11 cellular contexts compared by ENCODE assay signal in genomic region chr20:47347661-47348462, GRCh38. TPM values are rescaled to one million over a fixed set of nuclear protein-coding genes. Genes with fewer than 3 reads are reported as not detected.
A peak's percentile ranks its signal among the peaks of the same experiment; 100 is the strongest.
DNase-seq lines count a peak whose midpoint lies in the region; ATAC-seq, FAIRE-seq and TF ChIP-seq lines count a peak whose summit lies in the region.
"Had no signal": no experiment of that assay in that cellular context is flagged by ENCODE, and none has a peak within 500 bp of the region (broad histone marks: within the 10 kb centered on the region; RNA-seq: fewer than 3 reads in every experiment).

No MANE protein-coding gene starts in this region.

- H3K9ac ChIP-seq in HUES6 (ENCODE audit: low read length) = peak overlapping the region; percentile 46

- peaks cover 59% of the 10 kb centered on the region for H3K36me3 ChIP-seq in HUES6 (ENCODE audit: control insufficient read depth, insufficient read depth, low read length)
- peaks cover 0 to 4% of the 10 kb centered on the region in 2 donors for H3K36me3 ChIP-seq in ascending aorta

- H3K27me3 ChIP-seq in HUES6 (ENCODE audit: control insufficient read depth, insufficient read depth, low read length) (no peaks in the 10 kb centered on the region), ascending aorta (no peaks in the 10 kb centered on the region), layer of hippocampus (ENCODE audit: control insufficient read depth, insufficient read depth, low read length) (no peaks in the 10 kb centered on the region)

- peak overlapping the region; percentile 19; the same call in 1 of the 2 replicates for H3K4me3 ChIP-seq in HUES6 (ENCODE audit: low read depth, low read length)
- H3K4me3 ChIP-seq in ascending aorta = peak overlapping the region in 1 of 2 donors; percentile 1
- no peak overlapping the region for H3K4me3 ChIP-seq in skin epidermis

- peak overlapping the region; percentile 95 for H3K27ac ChIP-seq in HUES6 (ENCODE audit: low read depth, low read length)
- H3K27ac ChIP-seq in ascending aorta = peak overlapping the region; percentile 82 to 99
- peak overlapping the region; percentile 89 for H3K27ac ChIP-seq in layer of hippocampus (ENCODE audit: low read depth, low read length)
- H3K27ac ChIP-seq in skin epidermis = peak overlapping the region in 17 of 21 experiments; percentile 2 to 100 (median 61)

- TF ChIP-seq CTCF in ascending aorta (IDR thresholded peaks at IDR 0.05) = no peak

- intact Hi-C loops in ascending aorta (cut with DNase I) = no loop called here

- H3K9me3 ChIP-seq in HUES6 (ENCODE audit: control insufficient read depth, insufficient read depth, low read depth, low read length) (no peaks in the 10 kb centered on the region), ascending aorta (no peaks in the 10 kb centered on the region)

- no peak for ATAC-seq in GM19455 (IDR thresholded peaks at IDR 0.05; ENCODE audit: unreplicated experiment)

- H3K4me1 ChIP-seq in HUES6 (ENCODE audit: control insufficient read depth, insufficient read depth, low read length) (peaks cover 69% of the 10 kb centered on the region), ascending aorta (peaks cover 11 to 61% of the 10 kb centered on the region in 2 donors)

- DNase-seq in ascending aorta (ENCODE audit: low spot score in 2 of 2) = no peak
- DNase-seq in glomerular visceral epithelial cell (ENCODE audit: extremely low spot score) = no peak
- no peak for DNase-seq in nucleus accumbens (lab: John Stamatoyannopoulos, UW)
- DNase-seq in GM19239 (ENCODE audit: insufficient read length, low spot score) = no peak
- DNase-seq: DND-41, KG1, NCI-H345 had no signal

- no peak for FAIRE-seq in GM19239 (lab: Jason Lieb, UNC)

RNA-seq across cellular contexts. Expression of gene ZMYND8, which starts 8.6 kb away (rescaled TPM):
- 23.2 TPM for total RNA-seq in ascending aorta
